12 cellular contexts compared by ENCODE assay signal in the genomic region with DNA sequence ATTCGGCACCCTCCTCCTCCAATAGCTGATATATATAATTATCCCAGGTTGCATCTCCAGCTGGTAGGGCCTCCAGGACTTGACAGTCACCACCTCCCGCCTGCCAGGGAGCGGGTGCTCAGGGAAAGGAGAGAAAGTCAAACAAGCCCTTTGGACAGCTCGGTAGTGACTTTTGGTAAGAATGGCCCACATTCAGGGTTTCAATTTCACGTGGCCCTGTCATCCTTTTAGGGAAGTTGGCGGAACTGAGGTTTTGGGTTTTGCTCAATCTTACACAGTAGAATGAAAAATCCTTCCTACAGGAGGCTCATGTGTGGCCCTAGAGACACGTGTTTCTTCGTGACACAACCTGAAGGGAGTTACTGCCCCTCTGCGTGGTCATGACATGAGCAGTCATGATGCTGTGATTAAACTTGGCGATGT. TPM values are rescaled to one million over a fixed set of nuclear protein-coding genes. Genes with fewer than 3 reads are reported as not detected.
A peak's percentile ranks its signal among the peaks of the same experiment; 100 is the strongest.
DNase-seq lines count a peak whose midpoint lies in the region; ATAC-seq, FAIRE-seq and TF ChIP-seq lines count a peak whose summit lies in the region.
"Had no signal": no experiment of that assay in that cellular context is flagged by ENCODE, and none has a peak within 500 bp of the region (broad histone marks: within the 10 kb centered on the region; RNA-seq: fewer than 3 reads in every experiment).

No MANE protein-coding gene starts in this region.

- in situ Hi-C loops in GM13977 (cut with MboI; ENCODE audit: low pct_unique_long_range_greater_than_20kb, low sequenced_read_pairs, unreplicated experiment), result no loop called here
- in situ Hi-C loops in GM12878 (cut with MboI), result no loop called here

- H3K4me1 ChIP-seq in GM12878 (ENCODE audit: control insufficient read depth, insufficient read depth, low read length), result peaks cover 5% of the 10 kb centered on the region; the same call in 1 of the 2 replicates

- H2AFZ ChIP-seq in GM12878 (ENCODE audit: control insufficient read depth, low read depth, low read length), result no peak overlapping the region

- no peak for TF ChIP-seq CTCF in GM13977 (IDR thresholded peaks at IDR 0.05; ENCODE audit: extremely low read depth, insufficient read depth, missing control alignments)
- no peak for TF ChIP-seq CTCF in GM20000 (IDR thresholded peaks at IDR 0.05; ENCODE audit: extremely low read depth, missing control alignments)
- TF ChIP-seq CTCF in GM12878 (IDR thresholded peaks at IDR 0.05 in 2 of 3, conservative IDR thresholded peaks at IDR 0.05 in 1 of 3; ENCODE audit: control insufficient read depth in 2 of 3, extremely low read depth in 1 of 3, insufficient read depth in 1 of 3, low read depth in 3 of 3, low read length in 3 of 3), result no peak
- TF ChIP-seq CTCF in CD4-positive, alpha-beta T cell (IDR thresholded peaks at IDR 0.05), result no peak

- no peak overlapping the region for H3K4me3 ChIP-seq in GM12878

- peak; percentile 64 for DNase-seq in GM13977 (ENCODE audit: low spot score)
- DNase-seq in GM20000 (ENCODE audit: low spot score), result peak; percentile 42
- DNase-seq in GM12878 (ENCODE audit: low read depth, low spot score), result peak; percentile 60
- no peak for DNase-seq in NCI-H2196 treated with DMSO at 0.1 percent for 48 hours (lab: John Stamatoyannopoulos, UW; ENCODE audit: unreplicated experiment)
- DNase-seq in activated CD4-positive, alpha-beta T cell treated with anti-CD3 and anti-CD28 coated beads, Interleukin-2, amount 10 ng/mL, durations not matched to agents 7 days and 5 days, result no peak
- DNase-seq in hepatic stellate cell (ENCODE audit: low spot score), result no peak
- no peak for DNase-seq in CD4-positive, alpha-beta T cell
- DNase-seq: activated naive CD4-positive, alpha-beta T cell treated with anti-CD3 and anti-CD28 coated beads, Interleukin-2, amount 10 ng/mL, durations not matched to agents 7 days and 5 days; effector CD8-positive, alpha-beta T cell; NCI-H1930; T-helper 17 cell had no signal

- RAD21 ChIA-PET in GM12878 (lab: Charles Lee; ENCODE audit: unreplicated experiment), result interaction anchor here (0.8 to 2.2 kb wide), 5 partner anchors 8 to 66 kb away, joined by 3 to 11 read pairs (median 4); no protein-coding TSS in a partner anchor

- H3K4me2 ChIP-seq in GM12878 (ENCODE audit: control insufficient read depth, insufficient read depth), result no peak overlapping the region; the same call in 1 of the 2 replicates

- TF ChIP-seq RAD21 in GM12878 (IDR thresholded peaks at IDR 0.05; ENCODE audit: insufficient read depth, low read depth, low read length), result peak; percentile 2; the same call in 1 of the 2 replicates

- H3K9ac ChIP-seq in GM12878 (ENCODE audit: control insufficient read depth, insufficient read depth, low read length), result no peak overlapping the region

- no peaks in the 10 kb centered on the region for H3K36me3 ChIP-seq in GM12878 (ENCODE audit: control insufficient read depth in 2 of 2, insufficient read depth in 2 of 2, low read length in 1 of 2)

- 2% methylated on average over 10 of the region's 10 CpGs for WGBS in GM12878 (ENCODE audit: insufficient coverage, insufficient replicate concordance, low lambda C conversion rate, missing lambda C conversion rate)

- no peaks in the 10 kb centered on the region for H3K79me2 ChIP-seq in GM12878 (ENCODE audit: control insufficient read depth, insufficient read depth, low read length)

- TF ChIP-seq POLR2A in GM12878 (IDR thresholded peaks at IDR 0.05; ENCODE audit: low read depth, low read length), result no peak

- BruUV-seq in GM12878 (replicated peaks; lab: Mats Ljungman, UMichigan), result no TSS peak

- no peaks in the 10 kb centered on the region for H3K27me3 Mint-ChIP-seq in activated CD4-positive, alpha-beta T cell treated with anti-CD3 and anti-CD28 coated beads, Interleukin-2, amount 10 ng/mL, durations not matched to agents 7 days and 5 days
- no peaks in the 10 kb centered on the region for H3K27me3 Mint-ChIP-seq in CD4-positive, alpha-beta T cell
- H3K27me3 Mint-ChIP-seq: T-helper 17 cell had no signal

- intact Hi-C loops in GM12878 (cut with micrococcal nuclease; ENCODE audit: unreplicated experiment), result no loop called here
- intact Hi-C loops in CD4-positive, alpha-beta T cell (cut with DNase I, micrococcal nuclease), result no loop called here

- peaks cover 2% of the 10 kb centered on the region for H3K4me1 Mint-ChIP-seq in activated CD4-positive, alpha-beta T cell treated with anti-CD3 and anti-CD28 coated beads, Interleukin-2, amount 10 ng/mL, durations not matched to agents 7 days and 5 days
- no peaks in the 10 kb centered on the region for H3K4me1 Mint-ChIP-seq in CD4-positive, alpha-beta T cell (ENCODE audit: low read depth)
- H3K4me1 Mint-ChIP-seq: activated naive CD4-positive, alpha-beta T cell treated with anti-CD3 and anti-CD28 coated beads, Interleukin-2, amount 10 ng/mL, durations not matched to agents 7 days and 5 days had no signal

- no peak overlapping the region for H3K4me3 Mint-ChIP-seq in activated CD4-positive, alpha-beta T cell treated with anti-CD3 and anti-CD28 coated beads, Interleukin-2, amount 10 ng/mL, durations not matched to agents 7 days and 5 days
- H3K4me3 Mint-ChIP-seq in CD4-positive, alpha-beta T cell, result no peak overlapping the region
- H3K4me3 Mint-ChIP-seq: activated naive CD4-positive, alpha-beta T cell treated with anti-CD3 and anti-CD28 coated beads, Interleukin-2, amount 10 ng/mL, durations not matched to agents 7 days and 5 days; T-helper 17 cell had no signal

- no peak overlapping the region for H3K27ac Mint-ChIP-seq in activated CD4-positive, alpha-beta T cell treated with anti-CD3 and anti-CD28 coated beads, Interleukin-2, amount 10 ng/mL, durations not matched to agents 7 days and 5 days
- H3K27ac Mint-ChIP-seq in CD4-positive, alpha-beta T cell, result no peak overlapping the region
- H3K27ac Mint-ChIP-seq: activated naive CD4-positive, alpha-beta T cell treated with anti-CD3 and anti-CD28 coated beads, Interleukin-2, amount 10 ng/mL, durations not matched to agents 7 days and 5 days; T-helper 17 cell had no signal

- TF ChIP-seq EP300 in GM12878 (IDR thresholded peaks at IDR 0.05; ENCODE audit: borderline replicate concordance in 1 of 2, control insufficient read depth in 1 of 2, low read depth in 2 of 2, low read length in 2 of 2), result peak in 1 of 2 experiments; percentile 88; a peak in 2 of 4 replicates

- H3K27ac ChIP-seq in GM12878 (ENCODE audit: control insufficient read depth, insufficient read depth), result no peak overlapping the region
- no peak overlapping the region for H3K27ac ChIP-seq in CD4-positive, alpha-beta T cell (ENCODE audit: low read depth, low read length)

- SMC1A ChIA-PET in GM12878 (lab: Charles Lee; ENCODE audit: uncharacterized antibody, unreplicated experiment), result interaction anchor here (0.8 to 3.8 kb wide), 8 partner anchors 9 to 92 kb away, joined by 3 to 22 read pairs (median 4); no protein-coding TSS in a partner anchor

- ATAC-seq in HG03108 (IDR thresholded peaks at IDR 0.05; ENCODE audit: unreplicated experiment) (peak; percentile 74), GM12878 (peak; percentile 94)
- no peak for ATAC-seq in CD4-positive, alpha-beta T cell (ENCODE audit: poor library complexity)
- ATAC-seq: T-helper 17 cell had no signal

- 0 out of 4 replicates have a peak, but pooled peaks cover 0 to 3% of the 10 kb centered on the region in 2 experiments for H3K27me3 ChIP-seq in GM12878 (replicated peaks in 1 of 2; ENCODE audit: control insufficient read depth in 2 of 2, insufficient read depth in 2 of 2, low read length in 1 of 2)
- no peaks in the 10 kb centered on the region for H3K27me3 ChIP-seq in CD4-positive, alpha-beta T cell (ENCODE audit: control insufficient read depth, insufficient read depth, low read length)

- POLR2A ChIA-PET in GM12878 (lab: Charles Lee), result interaction anchor here (0.7 kb wide), 4 partner anchors 9 to 448 kb away, joined by 3 to 5 read pairs (median 4); no protein-coding TSS in a partner anchor
- POLR2A ChIA-PET in activated CD4-positive, alpha-beta T cell treated with anti-CD3 and anti-CD28 coated beads, Interleukin-2, amount 10 ng/mL, durations not matched to agents 7 days and 5 days (lab: Charles Lee), result no interaction called here
- POLR2A ChIA-PET in CD4-positive, alpha-beta T cell (lab: Charles Lee), result no interaction called here

- H3K9me3 Mint-ChIP-seq in activated CD4-positive, alpha-beta T cell treated with anti-CD3 and anti-CD28 coated beads, Interleukin-2, amount 10 ng/mL, durations not matched to agents 7 days and 5 days, result no peaks in the 10 kb centered on the region
- no peaks in the 10 kb centered on the region for H3K9me3 Mint-ChIP-seq in CD4-positive, alpha-beta T cell
- H3K9me3 Mint-ChIP-seq: activated naive CD4-positive, alpha-beta T cell treated with anti-CD3 and anti-CD28 coated beads, Interleukin-2, amount 10 ng/mL, durations not matched to agents 7 days and 5 days had no signal

- CTCF ChIA-PET in GM12878 (lab: Yijun Ruan, JAX), result interaction anchor here (0.6 to 10.0 kb wide), 12 partner anchors 8 to 151 kb away, joined by 3 to 87 read pairs (median 6); no protein-coding TSS in a partner anchor
- CTCF ChIA-PET in activated CD4-positive, alpha-beta T cell treated with anti-CD3 and anti-CD28 coated beads, Interleukin-2, amount 10 ng/mL, durations not matched to agents 7 days and 5 days (lab: Charles Lee), result interaction anchor here (1.5 kb wide), 1 partner anchor 64 kb away, joined by 4 read pairs; no protein-coding TSS in a partner anchor
- CTCF ChIA-PET in CD4-positive, alpha-beta T cell (lab: Charles Lee), result no interaction called here

- H3K36me3 Mint-ChIP-seq in activated CD4-positive, alpha-beta T cell treated with anti-CD3 and anti-CD28 coated beads, Interleukin-2, amount 10 ng/mL, durations not matched to agents 7 days and 5 days (ENCODE audit: low read depth), result no peaks in the 10 kb centered on the region
- H3K36me3 Mint-ChIP-seq in CD4-positive, alpha-beta T cell (ENCODE audit: low read depth), result no peaks in the 10 kb centered on the region
- H3K36me3 Mint-ChIP-seq: activated naive CD4-positive, alpha-beta T cell treated with anti-CD3 and anti-CD28 coated beads, Interleukin-2, amount 10 ng/mL, durations not matched to agents 7 days and 5 days had no signal

- FAIRE-seq in GM12878 (lab: Jason Lieb, UNC), result peak; percentile 74

- H4K20me1 ChIP-seq in GM12878 (ENCODE audit: control insufficient read depth, insufficient read depth), result no peaks in the 10 kb centered on the region; the same call in 1 of the 2 replicates

- H3K9me3 ChIP-seq in GM12878 (replicated peaks; ENCODE audit: control insufficient read depth, insufficient read depth, low read length), result no peaks in the 10 kb centered on the region
- H3K9me3 ChIP-seq in CD4-positive, alpha-beta T cell (ENCODE audit: control insufficient read depth, low read length), result no peaks in the 10 kb centered on the region

RNA-seq across cellular contexts. Expression of a gene that starts 44.2 kb away (rescaled TPM):
- 2.5 TPM in 2 replicates for total RNA-seq in GM12878 (2013; cell fraction: nucleolus; rRNA removed)
- 7.4 and 8.3 TPM in 2 replicates for total RNA-seq in GM12878 (2014; rRNA removed)
- 6.4 and 7.3 TPM in 2 replicates for total RNA-seq in GM12878 (2014; rRNA removed; fragmentation: Illumina TruSeq; extraction: Trizol)
- 7.5 and 7.6 TPM in 2 replicates for total RNA-seq in GM12878 (2021)
- 0.64 TPM for polyA plus RNA-seq in GM12878 (2011; ENCODE audit: low read depth)
- 9.8 and 13.5 TPM in 2 replicates for polyA plus RNA-seq in GM12878 (2011; rRNA removed)
- polyA plus RNA-seq in GM12878 (2011; cell fraction: cytosol; rRNA removed), result 11.4 and 14.2 TPM in 2 replicates
- 15.4 and 23.1 TPM in 2 replicates for polyA plus RNA-seq in GM12878 (2011; cell fraction: nucleus; rRNA removed)
- polyA plus RNA-seq in GM12878 (2012), result 0.66 TPM in 1 of 2 replicates, not detected in the other
- 8.4 and 8.6 TPM in 2 replicates for polyA plus RNA-seq in GM12878 (2014; fragmentation: Illumina TruSeq; extraction: Trizol)
- 10 to 100 TPM; 21.8 to 30.7 TPM for polyA plus RNA-seq in GM12878 (2014; fragmentation: Nextera tagmentation; extraction: Ambion mirVana)
- 10.7 and 11.0 TPM in 2 replicates for polyA plus RNA-seq in GM12878 (2014; rRNA removed)
- 10 to 100 TPM; 14.4 to 16.0 TPM for polyA plus RNA-seq in GM12878 (2016; fragmentation: Nextera tagmentation; extraction: Ambion mirVana)
- 3.0 and 5.3 TPM in 2 replicates for polyA minus RNA-seq in GM12878 (2011; rRNA and poly(A)+ RNA removed)
- not detected in 2 replicates for polyA minus RNA-seq in GM12878 (2011; cell fraction: cytosol; rRNA and poly(A)+ RNA removed)
- 1.1 and 2.9 TPM in 2 replicates for polyA minus RNA-seq in GM12878 (2011; cell fraction: nucleus; rRNA and poly(A)+ RNA removed)
- total RNA-seq in activated CD4-positive, alpha-beta T cell treated with anti-CD3 and anti-CD28 coated beads, Interleukin-2, amount 10 ng/mL, durations not matched to agents 7 days and 5 days, result not detected
- under 1 TPM; 0.27 to 0.34 TPM for total RNA-seq in CD4-positive, alpha-beta T cell

Comparison
In these comparisons a context has a peak if more than half of its experiments do, and no peak if none do; other contexts are left out.
1. DNase-seq: peak in GM13977 (single experiment), GM20000 (single experiment) and GM12878 (single experiment); none in NCI-H2196 treated with DMSO at 0.1 percent for 48 hours (single experiment), activated CD4-positive, alpha-beta T cell treated with anti-CD3 and anti-CD28 coated beads, Interleukin-2, amount 10 ng/mL, durations not matched to agents 7 days and 5 days (single experiment), hepatic stellate cell (single experiment) and CD4-positive, alpha-beta T cell (0 of 10).